26 cellular contexts compared by ENCODE assay signal in genomic region chr2:67103161-67103560, GRCh38.
DNase-seq lines count a peak whose midpoint lies in the region; ATAC-seq, FAIRE-seq and TF ChIP-seq lines count a peak whose summit lies in the region.
"Had no signal": no experiment of that assay in that cellular context is flagged by ENCODE, and none has a peak within 500 bp of the region (broad histone marks: within the 10 kb centered on the region; RNA-seq: fewer than 3 reads in every experiment).

No MANE protein-coding gene starts in this region.

- H3K4me2 ChIP-seq in HepG2 (ENCODE audit: low read depth, low read length) (no peak overlapping the region), K562 (ENCODE audit: insufficient read depth, low read length) (no peak overlapping the region)
- H3K4me2 ChIP-seq: BLaER1 had no signal

- FAIRE-seq in HepG2 (lab: Jason Lieb, UNC) (no peak), K562 (lab: Jason Lieb, UNC) (no peak), endometrium (lab: Jason Lieb, UNC) (peak; percentile 15)
- FAIRE-seq: GM12878, GM12892, GM18507 had no signal

- in situ Hi-C loops in HepG2 (cut with HindIII; ENCODE audit: extremely low pct_ligation_motif_present, low pct_unique_long_range_greater_than_20kb): no loop called here
- in situ Hi-C loops in K562 (cut with MboI): no loop called here

- ATAC-seq in HepG2 (no peak), right lobe of liver (no peak), K562 (no peak), HG03432 (IDR thresholded peaks at IDR 0.05; ENCODE audit: unreplicated experiment) (no peak)
- ATAC-seq in activated CD4-positive, CD25-positive, alpha-beta regulatory T cell treated with anti-CD3 and anti-CD28 coated beads, Interleukin-2, amount 50 U/mL, for 24 hours: no peak
- ATAC-seq: GM12878 had no signal

- BruUV-seq in HepG2 (replicated peaks; lab: Mats Ljungman, UMichigan) (no TSS peak), K562 (replicated peaks; lab: Mats Ljungman, UMichigan) (no TSS peak)

- no peaks in the 10 kb centered on the region for H3K9me1 ChIP-seq in K562 (ENCODE audit: control insufficient read depth, insufficient read depth, low read length)

- H3K27ac ChIP-seq in HepG2 (ENCODE audit: extremely low read length, insufficient read depth, low read length): no peak overlapping the region
- H3K27ac ChIP-seq in right lobe of liver: no peak overlapping the region
- H3K27ac ChIP-seq in K562 (ENCODE audit: extremely low read depth, low read depth, low read length): no peak overlapping the region
- H3K27ac ChIP-seq: 22Rv1, BLaER1 had no signal

- H3K27me3 ChIP-seq in HepG2 (ENCODE audit: control insufficient read depth in 1 of 2, insufficient read depth in 2 of 2, low read length in 2 of 2): no peaks in the 10 kb centered on the region
- H3K27me3 ChIP-seq in right lobe of liver: no peaks in the 10 kb centered on the region
- H3K27me3 ChIP-seq in K562 (ENCODE audit: control insufficient read depth in 2 of 2, insufficient read depth in 2 of 2, low read length in 2 of 2): no peaks in the 10 kb centered on the region
- H3K27me3 ChIP-seq: BE2C, BLaER1 had no signal

- no peak overlapping the region for H2AFZ ChIP-seq in HepG2 (ENCODE audit: low read length)
- H2AFZ ChIP-seq in K562 (ENCODE audit: low read depth, low read length): no peak overlapping the region

- TF ChIP-seq EP300 in HepG2 (IDR thresholded peaks at IDR 0.05; ENCODE audit: low read depth in 2 of 2, low read length in 2 of 2) (no peak), HepG2 (CRISPR knock-in tag; IDR thresholded peaks at IDR 0.05; ENCODE audit: borderline replicate concordance) (no peak), K562 (IDR thresholded peaks at IDR 0.05; ENCODE audit: low read length) (no peak)

- no peak overlapping the region for H3K4me3 ChIP-seq in HepG2 (replicated peaks in 1 of 3; ENCODE audit: insufficient read depth in 1 of 3, low read depth in 2 of 3, low read length in 3 of 3)
- H3K4me3 ChIP-seq in right lobe of liver: no peak overlapping the region
- no peak overlapping the region for H3K4me3 ChIP-seq in K562
- H3K4me3 ChIP-seq: BLaER1, GM12878 had no signal

- H3K9ac ChIP-seq in HepG2 (ENCODE audit: insufficient read depth, low read depth, low read length) (no peak overlapping the region), K562 (ENCODE audit: insufficient read depth in 1 of 2, low read depth in 2 of 2, low read length in 2 of 2) (no peak overlapping the region)
- H3K9ac ChIP-seq: BLaER1 had no signal

- H4K20me1 ChIP-seq in HepG2 (ENCODE audit: insufficient read depth, low read length): no peaks in the 10 kb centered on the region
- no peaks in the 10 kb centered on the region for H4K20me1 ChIP-seq in K562 (replicated peaks; ENCODE audit: control insufficient read depth, insufficient read depth, low read length)
- H4K20me1 ChIP-seq: BLaER1 had no signal

- POLR2A ChIA-PET in HepG2 (lab: Yijun Ruan, JAX) (no interaction called here), K562 (lab: Yijun Ruan, JAX) (no interaction called here)

- TF ChIP-seq POLR2A in HepG2 (IDR thresholded peaks at IDR 0.05; ENCODE audit: insufficient read depth in 1 of 2, low read depth in 2 of 2, low read length in 2 of 2) (no peak), right lobe of liver (IDR thresholded peaks at IDR 0.05) (no peak), K562 (conservative IDR thresholded peaks at IDR 0.05) (no peak)

- DNase-seq in HepG2 (ENCODE audit: low spot score) (no peak), right lobe of liver (no peak), K562 (ENCODE audit: extremely low read depth in 1 of 4, low spot score in 3 of 4) (no peak), SW 1271 (lab: John Stamatoyannopoulos, UW) (no peak)
- DNase-seq: ACHN; BE2C; C1 segment of cervical spinal cord; CD4-positive, alpha-beta memory T cell; CD4-positive, CD25-positive, alpha-beta regulatory T cell; CD8-positive, alpha-beta memory T cell; COR-L47; DMS 273 treated with DMSO at 0.1 percent for 48 hours; DMS153; DMS53; DMS79; DND-41; EL; GDM1 had no signal

- H3K9me3 ChIP-seq in HepG2 (ENCODE audit: low read length): peaks cover 88% of the 10 kb centered on the region
- peaks cover 0 to 15% (median 5%) of the 10 kb centered on the region in 4 donors for H3K9me3 ChIP-seq in right lobe of liver
- H3K9me3 ChIP-seq in K562 (replicated peaks; ENCODE audit: control insufficient read depth, insufficient read depth, low read depth, low read length): no peaks in the 10 kb centered on the region
- H3K9me3 ChIP-seq: BE2C had no signal

- intact Hi-C loops in HepG2 (cut with micrococcal nuclease; ENCODE audit: unreplicated experiment) (no loop called here), right lobe of liver (cut with DNase I) (no loop called here), K562 (cut with micrococcal nuclease) (no loop called here)

- CTCF ChIA-PET in HepG2 (lab: Yijun Ruan, JAX; ENCODE audit: low intra/inter-chr PET ratio, low total read pairs) (no interaction called here), K562 (lab: Yijun Ruan, JAX; ENCODE audit: low intra/inter-chr PET ratio) (no interaction called here)

- H3K36me3 ChIP-seq in HepG2 (replicated peaks in 1 of 2; ENCODE audit: control insufficient read depth in 1 of 2, insufficient read depth in 2 of 2, low read length in 2 of 2) (no peaks in the 10 kb centered on the region), right lobe of liver (no peaks in the 10 kb centered on the region), K562 (ENCODE audit: control insufficient read depth, insufficient read depth, low read length) (no peaks in the 10 kb centered on the region)
- H3K36me3 ChIP-seq: BE2C, BLaER1 had no signal

- H3K79me2 ChIP-seq in HepG2 (ENCODE audit: insufficient read depth, low read length): no peaks in the 10 kb centered on the region
- no peaks in the 10 kb centered on the region for H3K79me2 ChIP-seq in K562 (ENCODE audit: control insufficient read depth, insufficient read depth, low read length)

- no peak for TF ChIP-seq RAD21 in HepG2 (CRISPR knock-in tag; IDR thresholded peaks at IDR 0.05)
- TF ChIP-seq RAD21 in K562 (CRISPR knock-in tag; conservative IDR thresholded peaks at IDR 0.05 in 1 of 2, IDR thresholded peaks at IDR 0.05 in 1 of 2): no peak

- H3K4me1 ChIP-seq in HepG2 (ENCODE audit: insufficient read depth, low read length) (no peaks in the 10 kb centered on the region), right lobe of liver (no peaks in the 10 kb centered on the region), K562 (replicated peaks in 1 of 2; ENCODE audit: control insufficient read depth in 2 of 2, insufficient read depth in 2 of 2, low read length in 2 of 2) (no peaks in the 10 kb centered on the region)
- H3K4me1 ChIP-seq: BE2C, BLaER1 had no signal

- no peak for TF ChIP-seq CTCF in HepG2 (CRISPR knock-in tag; IDR thresholded peaks at IDR 0.05)
- no peak for TF ChIP-seq CTCF in right lobe of liver (IDR thresholded peaks at IDR 0.05)
- no peak for TF ChIP-seq CTCF in K562 (IDR thresholded peaks at IDR 0.05 in 2 of 3, conservative IDR thresholded peaks at IDR 0.05 in 1 of 3; ENCODE audit: insufficient read depth in 2 of 3, low read depth in 1 of 3, low read length in 3 of 3)

TF ChIP-seq in HepG2, 621 proteins besides CTCF, POLR2A, EP300 and RAD21:
- no peak for TF ChIP-seq ZNF790 (CRISPR knock-in tag; IDR thresholded peaks at IDR 0.05; ENCODE audit: borderline replicate concordance)
- peak; percentile 86 for TF ChIP-seq MAFF (IDR thresholded peaks at IDR 0.05; ENCODE audit: low read depth, low read length)
- peak; percentile 72 to 95 for TF ChIP-seq MAFK (conservative IDR thresholded peaks at IDR 0.05 in 1 of 2, IDR thresholded peaks at IDR 0.05 in 1 of 2; ENCODE audit: low read length in 2 of 2)
TF ChIP-seq in HepG2: peak in this region for 2.

TF ChIP-seq in K562, 482 proteins besides CTCF, POLR2A, EP300 and RAD21 (continues in another document):
- peak; percentile 32; the same call in 1 of the 2 replicates for TF ChIP-seq MAFF (IDR thresholded peaks at IDR 0.05; ENCODE audit: low read length)

Comparison
In these comparisons a context has a peak if more than half of its experiments do, and no peak if none do; other contexts are left out.
1. Of the 241 proteins assayed by ChIP-seq in both HepG2 and K562: peak only in HepG2: none; only in K562: none; in both: MAFF and MAFK; in neither: 239.